ENCODE assay signal across 8 cellular contexts in the genomic region with DNA sequence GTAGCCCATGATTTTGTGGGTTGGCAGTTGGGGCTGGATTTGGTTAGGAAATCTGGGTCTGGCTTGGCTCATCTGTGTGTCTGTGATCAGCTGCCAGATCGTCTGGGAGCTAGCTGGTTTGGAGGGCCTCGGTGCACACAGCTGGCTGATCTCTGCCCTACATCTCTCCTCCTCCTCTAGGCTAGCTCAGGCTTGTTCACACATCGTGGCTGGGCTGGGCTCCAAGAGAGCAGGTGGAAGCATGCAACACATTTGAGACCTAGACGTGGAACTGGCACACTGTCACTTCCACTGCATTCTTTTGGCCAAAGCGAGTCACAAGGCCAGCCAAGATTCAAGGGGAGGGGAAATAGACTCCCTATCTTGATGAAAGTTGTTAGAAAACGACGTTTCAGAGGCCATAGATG. TPM values are rescaled to one million over a fixed set of nuclear protein-coding genes. Genes with fewer than 3 reads are reported as not detected.
DNase-seq lines count a peak whose midpoint lies in the region; ATAC-seq and TF ChIP-seq lines count a peak whose summit lies in the region.

No MANE protein-coding gene starts in this region.

- no peak for TF ChIP-seq CTCF in epithelial cell of proximal tubule (conservative IDR thresholded peaks at IDR 0.05; ENCODE audit: low read depth, low read length)

- no peak overlapping the region for H3K4me3 Mint-ChIP-seq in stimulated activated naive B cell treated with anti-CD40 and anti-IgM and Interleukin-4, amounts not matched to agents 10 μg/mL and 1 μg/mL and 100 μg/mL, for 72 hours
- H3K4me3 Mint-ChIP-seq in activated CD4-positive, alpha-beta T cell treated with anti-CD3 and anti-CD28 coated beads, Interleukin-2, amount 10 ng/mL, durations not matched to agents 7 days and 5 days: no peak overlapping the region

- H3K27me3 Mint-ChIP-seq in stimulated activated naive B cell treated with anti-CD40 and anti-IgM and Interleukin-4, amounts not matched to agents 10 μg/mL and 1 μg/mL and 100 μg/mL, for 72 hours: no peaks in the 10 kb centered on the region
- H3K27me3 Mint-ChIP-seq in activated CD4-positive, alpha-beta T cell treated with anti-CD3 and anti-CD28 coated beads, Interleukin-2, amount 10 ng/mL, durations not matched to agents 7 days and 5 days: no peaks in the 10 kb centered on the region

- no peak for ATAC-seq in stimulated activated naive B cell treated with anti-CD40 and anti-IgM and Interleukin-4, amounts not matched to agents 10 μg/mL and 1 μg/mL and 100 μg/mL, for 72 hours (replicated peaks)

- H3K36me3 Mint-ChIP-seq in stimulated activated naive B cell treated with anti-CD40 and anti-IgM and Interleukin-4, amounts not matched to agents 10 μg/mL and 1 μg/mL and 100 μg/mL, for 72 hours: peaks cover 18 to 46% of the 10 kb centered on the region in 2 donors
- H3K36me3 Mint-ChIP-seq in activated CD4-positive, alpha-beta T cell treated with anti-CD3 and anti-CD28 coated beads, Interleukin-2, amount 10 ng/mL, durations not matched to agents 7 days and 5 days (ENCODE audit: low read depth): peaks cover 47% of the 10 kb centered on the region

- DNase-seq in EL: peak; percentile 78
- DNase-seq in NCI-H510A (lab: John Stamatoyannopoulos, UW): peak; percentile 87
- peak; percentile 50 for DNase-seq in epithelial cell of proximal tubule (ENCODE audit: low read depth)
- peak; percentile 61 for DNase-seq in non-pigmented ciliary epithelial cell (ENCODE audit: low read depth)
- no peak for DNase-seq in stimulated activated naive B cell treated with anti-CD40 and anti-IgM and Interleukin-4, amounts not matched to agents 10 μg/mL and 1 μg/mL and 100 μg/mL, for 72 hours
- no peak for DNase-seq in NOMO-1 treated with DMSO at 0.1 percent for 48 hours (lab: John Stamatoyannopoulos, UW; ENCODE audit: unreplicated experiment)
- DNase-seq in activated CD4-positive, alpha-beta T cell treated with anti-CD3 and anti-CD28 coated beads, Interleukin-2, amount 10 ng/mL, durations not matched to agents 7 days and 5 days: no peak
- DNase-seq in NCI-H82 treated with DMSO at 0.1 percent for 48 hours (lab: John Stamatoyannopoulos, UW; ENCODE audit: unreplicated experiment): no peak

- no peak overlapping the region for H3K27ac Mint-ChIP-seq in stimulated activated naive B cell treated with anti-CD40 and anti-IgM and Interleukin-4, amounts not matched to agents 10 μg/mL and 1 μg/mL and 100 μg/mL, for 72 hours
- no peak overlapping the region for H3K27ac Mint-ChIP-seq in activated CD4-positive, alpha-beta T cell treated with anti-CD3 and anti-CD28 coated beads, Interleukin-2, amount 10 ng/mL, durations not matched to agents 7 days and 5 days

- H3K9me3 Mint-ChIP-seq in stimulated activated naive B cell treated with anti-CD40 and anti-IgM and Interleukin-4, amounts not matched to agents 10 μg/mL and 1 μg/mL and 100 μg/mL, for 72 hours: no peaks in the 10 kb centered on the region
- no peaks in the 10 kb centered on the region for H3K9me3 Mint-ChIP-seq in activated CD4-positive, alpha-beta T cell treated with anti-CD3 and anti-CD28 coated beads, Interleukin-2, amount 10 ng/mL, durations not matched to agents 7 days and 5 days

- H3K4me1 Mint-ChIP-seq in stimulated activated naive B cell treated with anti-CD40 and anti-IgM and Interleukin-4, amounts not matched to agents 10 μg/mL and 1 μg/mL and 100 μg/mL, for 72 hours: no peaks in the 10 kb centered on the region
- no peaks in the 10 kb centered on the region for H3K4me1 Mint-ChIP-seq in activated CD4-positive, alpha-beta T cell treated with anti-CD3 and anti-CD28 coated beads, Interleukin-2, amount 10 ng/mL, durations not matched to agents 7 days and 5 days

- H3K4me3 ChIP-seq in epithelial cell of proximal tubule (ENCODE audit: low read depth, low read length): no peak overlapping the region

- POLR2A ChIA-PET in activated CD4-positive, alpha-beta T cell treated with anti-CD3 and anti-CD28 coated beads, Interleukin-2, amount 10 ng/mL, durations not matched to agents 7 days and 5 days (lab: Charles Lee): no interaction called here

- CTCF ChIA-PET in activated CD4-positive, alpha-beta T cell treated with anti-CD3 and anti-CD28 coated beads, Interleukin-2, amount 10 ng/mL, durations not matched to agents 7 days and 5 days (lab: Charles Lee): no interaction called here

RNA-seq across cellular contexts. Expression of gene NDUFAF5, which starts 15.9 kb away (rescaled TPM):
- 21.4 and 23.8 TPM in 2 replicates for total RNA-seq in epithelial cell of proximal tubule
- 10 to 100 TPM; 21.2 to 25.4 TPM for total RNA-seq in activated CD4-positive, alpha-beta T cell treated with anti-CD3 and anti-CD28 coated beads, Interleukin-2, amount 10 ng/mL, durations not matched to agents 7 days and 5 days

RNA-seq across cellular contexts. Expression of gene ESF1, which starts 16.0 kb away (rescaled TPM):
- 11.6 and 13.4 TPM in 2 replicates for total RNA-seq in epithelial cell of proximal tubule
- total RNA-seq in activated CD4-positive, alpha-beta T cell treated with anti-CD3 and anti-CD28 coated beads, Interleukin-2, amount 10 ng/mL, durations not matched to agents 7 days and 5 days: 10 to 100 TPM; 12.4 to 12.7 TPM

Comparison
In these comparisons a context has a peak if more than half of its experiments do, and no peak if none do; other contexts are left out.
1. DNase-seq: peak in EL (single experiment), NCI-H510A (single experiment), epithelial cell of proximal tubule (single experiment) and non-pigmented ciliary epithelial cell (single experiment); none in stimulated activated naive B cell treated with anti-CD40 and anti-IgM and Interleukin-4, amounts not matched to agents 10 μg/mL and 1 μg/mL and 100 μg/mL, for 72 hours (single experiment), NOMO-1 treated with DMSO at 0.1 percent for 48 hours (single experiment), activated CD4-positive, alpha-beta T cell treated with anti-CD3 and anti-CD28 coated beads, Interleukin-2, amount 10 ng/mL, durations not matched to agents 7 days and 5 days (single experiment) and NCI-H82 treated with DMSO at 0.1 percent for 48 hours (single experiment).